14 cellular contexts compared by ENCODE assay signal in the genomic region with DNA sequence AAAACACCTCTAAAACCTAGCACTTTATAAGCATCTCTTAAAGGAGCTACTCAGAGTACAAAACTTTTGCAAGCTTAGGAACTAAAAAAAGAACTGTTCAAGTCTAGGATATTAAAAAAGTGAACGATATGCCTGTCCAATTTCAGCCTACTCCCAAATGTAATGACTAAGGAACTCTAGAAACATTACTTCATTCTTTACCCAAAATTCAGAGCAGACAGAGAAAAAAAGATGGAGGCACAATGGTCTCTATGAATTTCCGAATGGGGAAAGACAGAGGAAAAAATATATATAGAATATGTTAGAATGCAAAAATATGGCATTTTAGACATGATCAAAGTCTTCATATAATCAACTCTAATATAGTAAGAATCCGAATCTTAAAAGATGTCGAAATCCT.
DNase-seq lines count a peak whose midpoint lies in the region; ATAC-seq and TF ChIP-seq lines count a peak whose summit lies in the region.
"Had no signal": no experiment of that assay in that cellular context is flagged by ENCODE, and none has a peak within 500 bp of the region (broad histone marks: within the 10 kb centered on the region; RNA-seq: fewer than 3 reads in every experiment).

No MANE protein-coding gene starts in this region.

- H3K9me3 Mint-ChIP-seq in stimulated activated naive B cell treated with anti-CD40 and anti-IgM and Interleukin-4, amounts not matched to agents 10 μg/mL and 1 μg/mL and 100 μg/mL, for 72 hours, result no peaks in the 10 kb centered on the region
- H3K9me3 Mint-ChIP-seq: CD4-positive, alpha-beta T cell had no signal

- peak overlapping the region; percentile 42 for H3K9ac ChIP-seq in mesenchymal stem cell (ENCODE audit: low read length)

- no peak overlapping the region for H3K4me2 ChIP-seq in mesenchymal stem cell (ENCODE audit: low read length, poor library complexity, severe bottlenecking)

- no peak for TF ChIP-seq CTCF in ascending aorta (IDR thresholded peaks at IDR 0.05)
- no peak for TF ChIP-seq CTCF in tibial artery (IDR thresholded peaks at IDR 0.05)

- H3K23ac ChIP-seq in mesenchymal stem cell (ENCODE audit: low read length in 2 of 2), result no peak overlapping the region

- intact Hi-C loops in Right ventricle myocardium superior (cut with DNase I) (no loop called here), cardiac septum (cut with DNase I) (no loop called here), ascending aorta (cut with DNase I) (no loop called here), tibial artery (cut with DNase I; ENCODE audit: low total_unique reads) (no loop called here)

- no peak overlapping the region for H2AFZ ChIP-seq in mesenchymal stem cell (ENCODE audit: low read depth, low read length)

- no peak overlapping the region for H3K4me3 Mint-ChIP-seq in stimulated activated naive B cell treated with anti-CD40 and anti-IgM and Interleukin-4, amounts not matched to agents 10 μg/mL and 1 μg/mL and 100 μg/mL, for 72 hours
- H3K4me3 Mint-ChIP-seq: B cell; CD4-positive, alpha-beta T cell had no signal

- H4K8ac ChIP-seq in mesenchymal stem cell (ENCODE audit: low read length), result no peak overlapping the region

- no peaks in the 10 kb centered on the region for H3K27me3 Mint-ChIP-seq in stimulated activated naive B cell treated with anti-CD40 and anti-IgM and Interleukin-4, amounts not matched to agents 10 μg/mL and 1 μg/mL and 100 μg/mL, for 72 hours
- H3K27me3 Mint-ChIP-seq: B cell; CD4-positive, alpha-beta T cell had no signal

- H3K4me1 ChIP-seq in ascending aorta, result peaks cover 3 to 24% of the 10 kb centered on the region in 2 donors
- no peaks in the 10 kb centered on the region for H3K4me1 ChIP-seq in mesenchymal stem cell (ENCODE audit: control insufficient read depth, insufficient read depth, low read depth, low read length)
- H3K4me1 ChIP-seq in tibial artery, result peaks cover 0 to 25% (median 7%) of the 10 kb centered on the region in 4 donors

- no peak overlapping the region for H2AK5ac ChIP-seq in mesenchymal stem cell (ENCODE audit: low read length, severe bottlenecking)

- no peak overlapping the region for H2BK120ac ChIP-seq in mesenchymal stem cell (ENCODE audit: low read depth, low read length)

- no peak for DNase-seq in Right ventricle myocardium superior
- DNase-seq in cardiac septum (ENCODE audit: low spot score), result no peak
- DNase-seq in ascending aorta (ENCODE audit: low spot score in 2 of 2), result no peak
- DNase-seq in mesenchymal stem cell, result no peak
- no peak for DNase-seq in tibial artery
- DNase-seq in NOMO-1 treated with DMSO at 0.1 percent for 48 hours (lab: John Stamatoyannopoulos, UW; ENCODE audit: unreplicated experiment), result no peak
- DNase-seq in stimulated activated naive B cell treated with anti-CD40 and anti-IgM and Interleukin-4, amounts not matched to agents 10 μg/mL and 1 μg/mL and 100 μg/mL, for 72 hours, result no peak
- no peak for DNase-seq in KG1 (lab: John Stamatoyannopoulos, UW)
- DNase-seq: C1 segment of cervical spinal cord; Calu3; CD4-positive, alpha-beta T cell; DMS 273 treated with DMSO at 0.1 percent for 48 hours; HCEC 1CT had no signal

- no peak overlapping the region for H2BK15ac ChIP-seq in mesenchymal stem cell (ENCODE audit: low read depth, poor library complexity, severe bottlenecking)

- no peak overlapping the region for H4K91ac ChIP-seq in mesenchymal stem cell (ENCODE audit: low read length)

- H3K4me1 Mint-ChIP-seq in stimulated activated naive B cell treated with anti-CD40 and anti-IgM and Interleukin-4, amounts not matched to agents 10 μg/mL and 1 μg/mL and 100 μg/mL, for 72 hours, result no peaks in the 10 kb centered on the region
- H3K4me1 Mint-ChIP-seq: B cell had no signal

- 97% methylated on average over 2 of the region's 4 CpGs for WGBS in mesenchymal stem cell

- H3K36me3 Mint-ChIP-seq in stimulated activated naive B cell treated with anti-CD40 and anti-IgM and Interleukin-4, amounts not matched to agents 10 μg/mL and 1 μg/mL and 100 μg/mL, for 72 hours, result peaks cover 30 to 36% of the 10 kb centered on the region in 2 donors

- no peak overlapping the region for H3K18ac ChIP-seq in mesenchymal stem cell (ENCODE audit: low read depth in 1 of 2, low read length in 2 of 2)

- no peak overlapping the region for H2BK12ac ChIP-seq in mesenchymal stem cell (ENCODE audit: low read length in 2 of 2)

- H3K14ac ChIP-seq in mesenchymal stem cell (ENCODE audit: low read length in 2 of 2), result no peak overlapping the region

- H3K27me3 ChIP-seq in ascending aorta (no peaks in the 10 kb centered on the region), mesenchymal stem cell (ENCODE audit: control insufficient read depth in 1 of 2, insufficient read depth in 1 of 2, low read length in 2 of 2) (no peaks in the 10 kb centered on the region), tibial artery (no peaks in the 10 kb centered on the region)

- H3K79me1 ChIP-seq in mesenchymal stem cell (replicated peaks; ENCODE audit: low read length, poor library complexity, severe bottlenecking), result peaks cover 13% of the 10 kb centered on the region

- ATAC-seq in Right ventricle myocardium superior (ENCODE audit: poor library complexity), result peak; percentile 62
- no peak for ATAC-seq in stimulated activated naive B cell treated with anti-CD40 and anti-IgM and Interleukin-4, amounts not matched to agents 10 μg/mL and 1 μg/mL and 100 μg/mL, for 72 hours (replicated peaks)

- no peak overlapping the region for H2BK5ac ChIP-seq in mesenchymal stem cell (ENCODE audit: low read depth, low read length, poor library complexity, severe bottlenecking)

- H3K9me3 ChIP-seq in ascending aorta, result no peaks in the 10 kb centered on the region
- H3K9me3 ChIP-seq in mesenchymal stem cell (ENCODE audit: control insufficient read depth, low read length), result no peaks in the 10 kb centered on the region
- no peaks in the 10 kb centered on the region for H3K9me3 ChIP-seq in tibial artery

- H3K27ac ChIP-seq in ascending aorta (peak overlapping the region; percentile 65 to 71), mesenchymal stem cell (ENCODE audit: low read length, poor library complexity, severe bottlenecking) (no peak overlapping the region), tibial artery (peak overlapping the region; percentile 5 to 11)

- H3K36me3 ChIP-seq in ascending aorta (peaks cover 34 to 41% of the 10 kb centered on the region in 2 donors), mesenchymal stem cell (ENCODE audit: control insufficient read depth in 1 of 2, insufficient read depth in 2 of 2, low read depth in 1 of 2, low read length in 2 of 2) (peaks cover 29 to 52% of the 10 kb centered on the region in 2 experiments), tibial artery (peaks cover 19 to 67% (median 40%) of the 10 kb centered on the region in 3 donors)

- no peak overlapping the region for H3K27ac Mint-ChIP-seq in stimulated activated naive B cell treated with anti-CD40 and anti-IgM and Interleukin-4, amounts not matched to agents 10 μg/mL and 1 μg/mL and 100 μg/mL, for 72 hours
- H3K27ac Mint-ChIP-seq: B cell; CD4-positive, alpha-beta T cell had no signal

- H3K4me3 ChIP-seq in ascending aorta (no peak overlapping the region), mesenchymal stem cell (ENCODE audit: insufficient read depth in 1 of 2, low read depth in 1 of 2, low read length in 2 of 2) (no peak overlapping the region), tibial artery (no peak overlapping the region)

- H3K4ac ChIP-seq in mesenchymal stem cell (ENCODE audit: low read depth in 1 of 2, low read length in 2 of 2), result no peak overlapping the region
